Comparison of ENCODE assay signal across 1 cellular context in the genomic region with DNA sequence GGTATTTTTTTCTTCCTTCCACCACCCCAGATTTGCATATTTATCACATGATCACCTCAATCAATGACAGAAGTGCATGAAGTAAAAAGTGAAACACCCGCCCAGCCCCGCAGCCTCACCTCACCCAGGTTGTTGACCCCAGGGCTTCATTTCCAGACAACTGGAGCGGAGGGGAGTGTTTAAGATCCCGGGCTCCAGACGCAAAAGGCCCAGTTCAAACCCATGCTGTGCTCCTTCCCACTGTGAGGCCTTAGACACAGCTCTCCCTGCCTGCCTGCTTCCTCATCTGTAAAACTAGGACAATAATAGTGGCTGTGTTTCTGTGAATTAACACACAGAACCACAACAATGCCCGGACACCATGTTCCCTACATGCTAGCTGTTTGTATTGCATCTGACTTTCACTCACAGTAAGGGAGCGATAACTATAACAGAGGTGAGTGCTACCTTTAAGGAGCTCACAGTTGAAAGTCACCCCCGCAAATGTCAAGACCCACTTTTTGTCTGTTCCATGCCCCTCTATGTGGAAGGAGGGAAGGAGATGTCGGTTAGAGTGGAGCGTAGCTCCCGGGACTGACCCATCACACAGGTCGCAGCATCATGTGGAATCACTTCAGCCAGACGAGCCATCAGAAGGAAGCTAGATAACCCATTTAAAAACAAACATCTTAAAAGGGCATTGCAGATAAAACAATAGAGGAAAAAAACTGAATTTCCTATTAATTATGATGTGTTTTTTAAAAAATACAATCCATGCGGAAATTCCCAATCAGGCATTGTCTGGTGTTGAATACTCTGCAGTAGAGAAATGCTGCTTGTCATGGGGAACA.
TF ChIP-seq lines count a peak whose summit lies in the region.

No MANE protein-coding gene starts in this region.

TF ChIP-seq in endothelial cell of umbilical vein, 7 proteins besides CTCF, POLR2A, EP300 and RAD21:
- no peak for TF ChIP-seq FOS (IDR thresholded peaks at IDR 0.05; ENCODE audit: borderline replicate concordance, insufficient read depth, low read length)
- peak; percentile 32 for TF ChIP-seq GATA2 (IDR thresholded peaks at IDR 0.05; ENCODE audit: insufficient read depth, insufficient read length, low read depth, low read length)
- peak; percentile 5 for TF ChIP-seq JUN (IDR thresholded peaks at IDR 0.05; ENCODE audit: borderline replicate concordance, insufficient read depth, insufficient read length, low read depth)
TF ChIP-seq in endothelial cell of umbilical vein: peak in this region for 2.
